Comparison of ENCODE assay signal across 9 cellular contexts in genomic region chr13:37058801-37059135, GRCh38. TPM values are rescaled to one million over a fixed set of nuclear protein-coding genes. Genes with fewer than 3 reads are reported as not detected.
DNase-seq lines count a peak whose midpoint lies in the region; ATAC-seq and TF ChIP-seq lines count a peak whose summit lies in the region.
"Had no signal": no experiment of that assay in that cellular context is flagged by ENCODE, and none has a peak within 500 bp of the region (broad histone marks: within the 10 kb centered on the region; RNA-seq: fewer than 3 reads in every experiment).

No MANE protein-coding gene starts in this region.

- ATAC-seq in GM19043 (IDR thresholded peaks at IDR 0.05; ENCODE audit: low read depth, unreplicated experiment) = peak; percentile 13
- peak; percentile 20 for ATAC-seq in HG03139 (IDR thresholded peaks at IDR 0.05; ENCODE audit: unreplicated experiment)

- H3K36me3 ChIP-seq in effector memory CD4-positive, alpha-beta T cell (ENCODE audit: control insufficient read depth, insufficient read depth, low read length) = peaks cover 4% of the 10 kb centered on the region

- H3K27ac Mint-ChIP-seq in CD14-positive monocyte (peak overlapping the region; percentile 84 to 98 (median 95)), type B pancreatic cell (peak overlapping the region; percentile 98)
- peak overlapping the region; percentile 96 for H3K27ac Mint-ChIP-seq in T-helper 2 cell treated with Interferon-gamma antibody and Interleukin-4, amounts not matched to agents 5 μg/mL and 100 μg/mL, for 36 hours

- TF ChIP-seq CTCF in CD14-positive monocyte (IDR thresholded peaks at IDR 0.05) = no peak
- no peak for TF ChIP-seq CTCF in type B pancreatic cell (conservative IDR thresholded peaks at IDR 0.05)

- H3K4me1 ChIP-seq in effector memory CD4-positive, alpha-beta T cell (ENCODE audit: control insufficient read depth, insufficient read depth, low read length, poor library complexity, severe bottlenecking) = peaks cover 9% of the 10 kb centered on the region
- H3K4me1 ChIP-seq in mononuclear cell (ENCODE audit: insufficient read depth, low read length) = peaks cover 26% of the 10 kb centered on the region

- intact Hi-C loops in CD14-positive monocyte (cut with micrococcal nuclease) = loop anchor here in 1 of 2 donors (10.0 kb wide), 1 partner anchor 54 kb away; the partner anchor contains the start of gene EXOSC8

- peak overlapping the region; percentile 94 for H3K27ac ChIP-seq in effector memory CD4-positive, alpha-beta T cell (ENCODE audit: insufficient read depth, low read length, poor library complexity, severe bottlenecking)

- no peak for DNase-seq in CD14-positive monocyte (ENCODE audit: low spot score)
- no peak for DNase-seq in T-helper 2 cell treated with Interferon-gamma antibody and Interleukin-4, amounts not matched to agents 5 μg/mL and 100 μg/mL, for 36 hours (ENCODE audit: low spot score)
- DNase-seq in effector memory CD4-positive, alpha-beta T cell = no peak
- no peak for DNase-seq in type B pancreatic cell (ENCODE audit: extremely low spot score, unreplicated experiment)
- DNase-seq in SKM-1 (lab: John Stamatoyannopoulos, UW; ENCODE audit: unreplicated experiment) = no peak

- H3K4me1 Mint-ChIP-seq in CD14-positive monocyte (peaks cover 22% of the 10 kb centered on the region), type B pancreatic cell (ENCODE audit: unreplicated experiment) (peaks cover 10% of the 10 kb centered on the region)
- H3K4me1 Mint-ChIP-seq in T-helper 2 cell treated with Interferon-gamma antibody and Interleukin-4, amounts not matched to agents 5 μg/mL and 100 μg/mL, for 36 hours (ENCODE audit: low read depth) = peaks cover 13% of the 10 kb centered on the region

- H3K36me3 Mint-ChIP-seq in CD14-positive monocyte = peaks cover 4 to 7% of the 10 kb centered on the region in 2 donors
- H3K36me3 Mint-ChIP-seq in T-helper 2 cell treated with Interferon-gamma antibody and Interleukin-4, amounts not matched to agents 5 μg/mL and 100 μg/mL, for 36 hours (ENCODE audit: low read depth) = peaks cover 31% of the 10 kb centered on the region
- H3K36me3 Mint-ChIP-seq in type B pancreatic cell = peaks cover 16% of the 10 kb centered on the region

- peaks cover 0 to 2% (median 0%) of the 10 kb centered on the region in 7 donors for H3K9me3 Mint-ChIP-seq in CD14-positive monocyte
- H3K9me3 Mint-ChIP-seq in T-helper 2 cell treated with Interferon-gamma antibody and Interleukin-4, amounts not matched to agents 5 μg/mL and 100 μg/mL, for 36 hours = no peaks in the 10 kb centered on the region
- H3K9me3 Mint-ChIP-seq in type B pancreatic cell = no peaks in the 10 kb centered on the region

- H3K27me3 Mint-ChIP-seq in CD14-positive monocyte (ENCODE audit: low read depth in 3 of 3) = no peaks in the 10 kb centered on the region
- H3K27me3 Mint-ChIP-seq in T-helper 2 cell treated with Interferon-gamma antibody and Interleukin-4, amounts not matched to agents 5 μg/mL and 100 μg/mL, for 36 hours (ENCODE audit: low read depth) = peaks cover 6% of the 10 kb centered on the region
- H3K27me3 Mint-ChIP-seq in type B pancreatic cell = no peaks in the 10 kb centered on the region

- H3K9me3 ChIP-seq in effector memory CD4-positive, alpha-beta T cell (ENCODE audit: control insufficient read depth, low read length) = no peaks in the 10 kb centered on the region
- no peaks in the 10 kb centered on the region for H3K9me3 ChIP-seq in mononuclear cell (ENCODE audit: low read depth, low read length)

- H3K4me3 ChIP-seq in effector memory CD4-positive, alpha-beta T cell (ENCODE audit: insufficient read depth, low read depth, low read length, poor library complexity, severe bottlenecking) = peak overlapping the region; percentile 89
- H3K4me3 ChIP-seq in mononuclear cell (ENCODE audit: low read length) = peak overlapping the region; percentile 84

- H3K27me3 ChIP-seq in effector memory CD4-positive, alpha-beta T cell (replicated peaks; ENCODE audit: control insufficient read depth, insufficient read depth, low read length, poor library complexity, severe bottlenecking) = no peaks in the 10 kb centered on the region
- H3K27me3 ChIP-seq in mononuclear cell (ENCODE audit: insufficient read depth, low read length) = no peaks in the 10 kb centered on the region

- peak overlapping the region; percentile 92 to 98 for H3K4me3 Mint-ChIP-seq in CD14-positive monocyte
- H3K4me3 Mint-ChIP-seq in T-helper 2 cell treated with Interferon-gamma antibody and Interleukin-4, amounts not matched to agents 5 μg/mL and 100 μg/mL, for 36 hours = peak overlapping the region; percentile 89
- H3K4me3 Mint-ChIP-seq in type B pancreatic cell = peak overlapping the region; percentile 97

RNA-seq across cellular contexts. Expression of gene SUPT20H, which starts 0.7 kb away (rescaled TPM):
- 10 to 100 TPM; 24.7 to 35.5 TPM for polyA plus RNA-seq in CD14-positive monocyte
- total RNA-seq in mononuclear cell (42.6 TPM), type B pancreatic cell (ENCODE audit: low replicate concordance) (69.9 and 91.0 TPM in 2 replicates)

RNA-seq across cellular contexts. Expression of gene CSNK1A1L, which starts 46.7 kb away (rescaled TPM):
- polyA plus RNA-seq in CD14-positive monocyte = under 1 TPM in 1 of 2 donors, not detected in 1; 0.07 TPM
- not detected for total RNA-seq in mononuclear cell
- not detected in 2 replicates for total RNA-seq in type B pancreatic cell (ENCODE audit: low replicate concordance)
- total RNA-seq: RPMI7951 had no signal

RNA-seq across cellular contexts. Expression of gene EXOSC8, which starts 58.2 kb away (rescaled TPM):
- polyA plus RNA-seq in CD14-positive monocyte = 10 to 100 TPM; 22.3 to 27.8 TPM
- total RNA-seq in mononuclear cell = 22.6 TPM
- total RNA-seq in type B pancreatic cell (ENCODE audit: low replicate concordance) = 55.7 and 64.7 TPM in 2 replicates

RNA-seq across cellular contexts. Expression of gene ALG5, which starts 59.6 kb away (rescaled TPM):
- 10 to 100 TPM; 73.3 to 77.5 TPM for polyA plus RNA-seq in CD14-positive monocyte
- total RNA-seq in mononuclear cell (20.9 TPM), type B pancreatic cell (ENCODE audit: low replicate concordance) (36.2 and 37.7 TPM in 2 replicates)
